In the genomic region with DNA sequence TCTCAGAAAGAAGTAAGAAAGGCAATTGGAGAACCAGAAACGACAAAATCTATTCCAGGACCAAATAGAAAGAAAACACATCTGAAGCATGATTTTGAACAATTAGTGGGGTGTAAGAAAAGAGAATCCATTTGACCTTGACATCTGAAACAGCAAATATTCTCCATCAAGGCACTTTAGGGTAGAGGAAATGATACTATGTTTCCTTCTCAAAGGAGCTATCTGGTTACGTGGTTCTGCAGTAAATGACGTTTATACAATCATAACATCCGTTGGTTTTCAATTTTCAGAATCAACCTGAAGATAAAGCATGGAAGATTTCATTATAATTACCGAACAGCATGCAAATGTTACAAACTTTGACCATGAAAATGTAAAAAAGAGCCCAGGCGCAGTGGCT, we compare ENCODE assay signal across 24 cellular contexts. TPM values are rescaled to one million over a fixed set of nuclear protein-coding genes. Genes with fewer than 3 reads are reported as not detected.
DNase-seq lines count a peak whose midpoint lies in the region; ATAC-seq and TF ChIP-seq lines count a peak whose summit lies in the region.
"Had no signal": no experiment of that assay in that cellular context is flagged by ENCODE, and none has a peak within 500 bp of the region (broad histone marks: within the 10 kb centered on the region; RNA-seq: fewer than 3 reads in every experiment).

No MANE protein-coding gene starts in this region.

- H3K36me3 ChIP-seq in GM06990 (ENCODE audit: control insufficient read depth, insufficient read depth, low read length) = no peaks in the 10 kb centered on the region
- no peaks in the 10 kb centered on the region for H3K36me3 ChIP-seq in Loucy (ENCODE audit: insufficient read depth, low read length)
- no peaks in the 10 kb centered on the region for H3K36me3 ChIP-seq in GM23338 (ENCODE audit: insufficient read depth)
- no peaks in the 10 kb centered on the region for H3K36me3 ChIP-seq in CD8-positive, alpha-beta T cell (ENCODE audit: insufficient read depth, low read length)
- H3K36me3 ChIP-seq: BE2C had no signal

- TF ChIP-seq CTCF in GM06990 (IDR thresholded peaks at IDR 0.05; ENCODE audit: insufficient read depth, low read length, poor library complexity, severe bottlenecking) (no peak), Loucy (conservative IDR thresholded peaks at IDR 0.05; ENCODE audit: low read length) (no peak), GM23338 (conservative IDR thresholded peaks at IDR 0.05; ENCODE audit: low read depth in 2 of 2) (no peak), WTC11 (IDR thresholded peaks at IDR 0.05) (no peak)
- TF ChIP-seq CTCF in CD8-positive, alpha-beta T cell (IDR thresholded peaks at IDR 0.05) = no peak

- no peaks in the 10 kb centered on the region for H3F3A ChIP-seq in Loucy (ENCODE audit: low read depth)
- no peaks in the 10 kb centered on the region for H3F3A ChIP-seq in GM23338 (replicated peaks; ENCODE audit: low read depth)

- H3K4me1 ChIP-seq in Loucy (ENCODE audit: insufficient read depth, low read length, poor library complexity, severe bottlenecking) = no peaks in the 10 kb centered on the region
- no peaks in the 10 kb centered on the region for H3K4me1 ChIP-seq in GM23338 (ENCODE audit: insufficient read depth)
- H3K4me1 ChIP-seq in CD8-positive, alpha-beta T cell (ENCODE audit: insufficient read depth, low read length) = no peaks in the 10 kb centered on the region
- H3K4me1 ChIP-seq: BE2C had no signal

- DNase-seq in activated T-cell treated with anti-CD3 and anti-CD28 coated beads, Interleukin-2, amount 50 U/mL, for 72 hours = no peak
- DNase-seq in activated T-cell treated with anti-CD3 and anti-CD28 coated beads, Interleukin-2, amount 50 U/mL, for 4 hours = no peak
- DNase-seq in GM06990 (ENCODE audit: extremely low read depth, insufficient read length) (peak; percentile 37), GM23338 (ENCODE audit: low spot score) (no peak), WTC11 (ENCODE audit: low spot score) (no peak)
- no peak for DNase-seq in CD8-positive, alpha-beta T cell
- DNase-seq: ACHN; BE2C; Calu3; CD4-positive, alpha-beta memory T cell; DMS79 treated with DMSO at 0.1 percent for 48 hours; EL; GOT3; HFFc6; KG1 had no signal

- peaks cover 18% of the 10 kb centered on the region for H3K27me3 Mint-ChIP-seq in activated T-cell treated with anti-CD3 and anti-CD28 coated beads, Interleukin-2, amount 50 U/mL, for 72 hours (ENCODE audit: low read depth)
- peaks cover 21% of the 10 kb centered on the region for H3K27me3 Mint-ChIP-seq in activated T-cell treated with anti-CD3 and anti-CD28 coated beads, Interleukin-2, amount 50 U/mL, for 4 hours (ENCODE audit: low read depth)
- H3K27me3 Mint-ChIP-seq in GM23338 (ENCODE audit: insufficient read depth, low read depth, poor library complexity) = peaks cover 10% of the 10 kb centered on the region
- peaks cover 16% of the 10 kb centered on the region for H3K27me3 Mint-ChIP-seq in CD8-positive, alpha-beta T cell (ENCODE audit: low read depth)
- H3K27me3 Mint-ChIP-seq in WTC11 (ENCODE audit: low read depth) = no peaks in the 10 kb centered on the region

- no peak overlapping the region for H3K4me2 ChIP-seq in Loucy (ENCODE audit: low read depth, low read length, poor library complexity, severe bottlenecking)
- H3K4me2 ChIP-seq in GM23338 = no peak overlapping the region

- H3K4me1 Mint-ChIP-seq in activated T-cell treated with anti-CD3 and anti-CD28 coated beads, Interleukin-2, amount 50 U/mL, for 72 hours (ENCODE audit: low read depth) = no peaks in the 10 kb centered on the region
- H3K4me1 Mint-ChIP-seq in activated T-cell treated with anti-CD3 and anti-CD28 coated beads, Interleukin-2, amount 50 U/mL, for 4 hours (ENCODE audit: low read depth) = peaks cover 2% of the 10 kb centered on the region
- peaks cover 6% of the 10 kb centered on the region; the same call in 2 of the 3 replicates for H3K4me1 Mint-ChIP-seq in GM23338
- no peaks in the 10 kb centered on the region for H3K4me1 Mint-ChIP-seq in CD8-positive, alpha-beta T cell (ENCODE audit: low read depth)
- H3K4me1 Mint-ChIP-seq in WTC11 = peaks cover 8% of the 10 kb centered on the region

- no peaks in the 10 kb centered on the region for H3K36me3 Mint-ChIP-seq in activated T-cell treated with anti-CD3 and anti-CD28 coated beads, Interleukin-2, amount 50 U/mL, for 72 hours (ENCODE audit: insufficient read depth in 2 of 2)
- H3K36me3 Mint-ChIP-seq in activated T-cell treated with anti-CD3 and anti-CD28 coated beads, Interleukin-2, amount 50 U/mL, for 4 hours (ENCODE audit: insufficient read depth) = no peaks in the 10 kb centered on the region
- H3K36me3 Mint-ChIP-seq in GM23338 (ENCODE audit: low read depth) (no peaks in the 10 kb centered on the region), WTC11 (no peaks in the 10 kb centered on the region)
- H3K36me3 Mint-ChIP-seq in CD8-positive, alpha-beta T cell = no peaks in the 10 kb centered on the region
- H3K36me3 Mint-ChIP-seq: CD14-positive monocyte; CD4-positive, alpha-beta memory T cell had no signal

- H3K9me2 ChIP-seq in Loucy (replicated peaks; ENCODE audit: low read depth, low read length) = no peaks in the 10 kb centered on the region
- H3K9me2 ChIP-seq in GM23338 (ENCODE audit: insufficient read depth) = no peaks in the 10 kb centered on the region

- no peak for ATAC-seq in activated T-cell treated with anti-CD3 and anti-CD28 coated beads, Interleukin-2, amount 50 U/mL, for 72 hours (replicated peaks in 1 of 2)
- no peak for ATAC-seq in activated T-cell treated with anti-CD3 and anti-CD28 coated beads, Interleukin-2, amount 50 U/mL, for 4 hours
- ATAC-seq in GM23338 = no peak
- ATAC-seq in HG02642 (IDR thresholded peaks at IDR 0.05; ENCODE audit: poor library complexity, unreplicated experiment) = no peak
- no peak for ATAC-seq in CD8-positive, alpha-beta T cell
- no peak for ATAC-seq in WTC11
- ATAC-seq: HCT116 had no signal

- no peak overlapping the region for H3K9ac ChIP-seq in Loucy (ENCODE audit: low read depth, low read length, poor library complexity, severe bottlenecking)

- H3K4me3 ChIP-seq in GM06990 (replicated peaks; ENCODE audit: low read depth, low read length) = no peak overlapping the region
- no peak overlapping the region for H3K4me3 ChIP-seq in Loucy (ENCODE audit: low read length, poor library complexity, severe bottlenecking)
- H3K4me3 ChIP-seq in GM23338 = no peak overlapping the region
- no peak overlapping the region for H3K4me3 ChIP-seq in CD8-positive, alpha-beta T cell (ENCODE audit: low read depth, low read length)

- no peaks in the 10 kb centered on the region for H3K9me3 Mint-ChIP-seq in activated T-cell treated with anti-CD3 and anti-CD28 coated beads, Interleukin-2, amount 50 U/mL, for 72 hours
- no peaks in the 10 kb centered on the region for H3K9me3 Mint-ChIP-seq in activated T-cell treated with anti-CD3 and anti-CD28 coated beads, Interleukin-2, amount 50 U/mL, for 4 hours
- no peaks in the 10 kb centered on the region for H3K9me3 Mint-ChIP-seq in GM23338
- H3K9me3 Mint-ChIP-seq in CD8-positive, alpha-beta T cell = no peaks in the 10 kb centered on the region
- peaks cover 4% of the 10 kb centered on the region; the same call in 1 of the 2 replicates for H3K9me3 Mint-ChIP-seq in WTC11
- H3K9me3 Mint-ChIP-seq: CD4-positive, alpha-beta memory T cell; HFFc6 had no signal

- no peaks in the 10 kb centered on the region for H4K20me1 ChIP-seq in Loucy (ENCODE audit: insufficient read depth, low read length, poor library complexity, severe bottlenecking)
- H4K20me1 ChIP-seq in GM23338 (replicated peaks; ENCODE audit: insufficient read depth) = no peaks in the 10 kb centered on the region

- peak overlapping the region; percentile 14 for H3K27ac Mint-ChIP-seq in activated T-cell treated with anti-CD3 and anti-CD28 coated beads, Interleukin-2, amount 50 U/mL, for 72 hours
- no peak overlapping the region for H3K27ac Mint-ChIP-seq in GM23338
- H3K27ac Mint-ChIP-seq in CD8-positive, alpha-beta T cell = no peak overlapping the region
- H3K27ac Mint-ChIP-seq in WTC11 = no peak overlapping the region; the same call in 1 of the 2 replicates
- H3K27ac Mint-ChIP-seq: HFFc6 had no signal

- no peak overlapping the region for H3K27ac ChIP-seq in GM23338 (ENCODE audit: low read depth)
- no peak overlapping the region for H3K27ac ChIP-seq in CD8-positive, alpha-beta T cell (ENCODE audit: low read depth, low read length)

- H2AFZ ChIP-seq in Loucy (ENCODE audit: low read length) = peak overlapping the region; percentile 14; the same call in 1 of the 2 replicates
- H2AFZ ChIP-seq in GM23338 = no peak overlapping the region

- no peaks in the 10 kb centered on the region for H3K27me3 ChIP-seq in GM06990 (replicated peaks; ENCODE audit: control insufficient read depth, insufficient read depth, low read length)
- no peaks in the 10 kb centered on the region for H3K27me3 ChIP-seq in Loucy (ENCODE audit: insufficient read depth, low read length, poor library complexity, severe bottlenecking)
- H3K27me3 ChIP-seq in GM23338 (ENCODE audit: insufficient read depth) = no peaks in the 10 kb centered on the region
- H3K27me3 ChIP-seq in CD8-positive, alpha-beta T cell (ENCODE audit: insufficient read depth, low read length) = no peaks in the 10 kb centered on the region
- H3K27me3 ChIP-seq: BE2C had no signal

- H3K79me2 ChIP-seq in Loucy (ENCODE audit: insufficient read depth, low read length) (no peaks in the 10 kb centered on the region), GM23338 (replicated peaks; ENCODE audit: insufficient read depth) (no peaks in the 10 kb centered on the region)

- intact Hi-C loops in CD8-positive, alpha-beta T cell (cut with DNase I, micrococcal nuclease) = no loop called here

- H3K9me3 ChIP-seq in Loucy (ENCODE audit: insufficient read depth, low read depth, low read length) = no peaks in the 10 kb centered on the region
- H3K9me3 ChIP-seq in CD8-positive, alpha-beta T cell (ENCODE audit: low read length) = no peaks in the 10 kb centered on the region
- H3K9me3 ChIP-seq: BE2C had no signal

- no peak overlapping the region for H3K4me3 Mint-ChIP-seq in activated T-cell treated with anti-CD3 and anti-CD28 coated beads, Interleukin-2, amount 50 U/mL, for 72 hours
- H3K4me3 Mint-ChIP-seq in activated T-cell treated with anti-CD3 and anti-CD28 coated beads, Interleukin-2, amount 50 U/mL, for 4 hours = no peak overlapping the region
- H3K4me3 Mint-ChIP-seq in GM23338 = no peak overlapping the region
- H3K4me3 Mint-ChIP-seq in CD8-positive, alpha-beta T cell = no peak overlapping the region
- no peak overlapping the region for H3K4me3 Mint-ChIP-seq in WTC11
- H3K4me3 Mint-ChIP-seq: CD14-positive monocyte; CD4-positive, alpha-beta memory T cell; HFFc6 had no signal

- CTCF ChIA-PET in CD8-positive, alpha-beta T cell (lab: Charles Lee) = interaction anchor here (1.9 kb wide), 1 partner anchor 10 kb away, joined by 15 read pairs; no protein-coding TSS in a partner anchor
- CTCF ChIA-PET in WTC11 (lab: Charles Lee) = interaction anchor here (0.7 to 2.1 kb wide), 7 partner anchors 10 to 47 kb away, joined by 3 to 21 read pairs (median 5); a partner anchor contains a TSS

- POLR2A ChIA-PET in CD8-positive, alpha-beta T cell (lab: Charles Lee) = no interaction called here
- POLR2A ChIA-PET in WTC11 (lab: Charles Lee) = no interaction called here

RNA-seq across cellular contexts. Expression of a gene that starts 8.2 kb away (rescaled TPM):
- total RNA-seq in activated T-cell treated with anti-CD3 and anti-CD28 coated beads, Interleukin-2, amount 50 U/mL, for 72 hours = under 1 TPM in 1 of 2 donors, not detected in 1; 0.02 TPM
- total RNA-seq in activated T-cell treated with anti-CD3 and anti-CD28 coated beads, Interleukin-2, amount 50 U/mL, for 4 hours = under 1 TPM; 0.05 TPM
- not detected in 2 replicates for total RNA-seq in GM23338 (2014; rRNA removed; shearing (Covaris generic))
- not detected in 2 replicates for polyA plus RNA-seq in GM23338 (2016; fragmentation: Nextera tagmentation; extraction: Ambion mirVana)
- total RNA-seq in CD8-positive, alpha-beta T cell = under 1 TPM; 0.05 to 0.06 TPM
- total RNA-seq in WTC11 (2021) = 0.04 to 0.11 TPM in 2 of 3 replicates, not detected in the other
- total RNA-seq: A172, Calu3, G401, H7, HFFc6, HT-29, LHCN-M2 had no signal
- polyA plus RNA-seq: CD4-positive, alpha-beta memory T cell had no signal

RNA-seq across cellular contexts. Expression of a gene that starts 11.9 kb away (rescaled TPM):
- not detected for total RNA-seq in activated T-cell treated with anti-CD3 and anti-CD28 coated beads, Interleukin-2, amount 50 U/mL, for 72 hours
- total RNA-seq in activated T-cell treated with anti-CD3 and anti-CD28 coated beads, Interleukin-2, amount 50 U/mL, for 4 hours = under 1 TPM in 1 of 3 donors, not detected in 2; 0.08 TPM
- total RNA-seq in GM23338 (2014; rRNA removed; shearing (Covaris generic)) = 6.4 and 6.5 TPM in 2 replicates
- polyA plus RNA-seq in GM23338 (2016; fragmentation: Nextera tagmentation; extraction: Ambion mirVana) = 2.8 and 3.3 TPM in 2 replicates
- total RNA-seq in CD8-positive, alpha-beta T cell = not detected
- 6.3 to 8.5 TPM (median 8.2 TPM) in 3 replicates for total RNA-seq in WTC11 (2021)
- total RNA-seq: A172; Calu3; CD4-positive, alpha-beta memory T cell; G401; HFFc6; HT-29; LHCN-M2 had no signal
- polyA plus RNA-seq: CD14-positive monocyte had no signal

RNA-seq across cellular contexts. Expression of a gene that starts 38.8 kb away (rescaled TPM):
- total RNA-seq in activated T-cell treated with anti-CD3 and anti-CD28 coated beads, Interleukin-2, amount 50 U/mL, for 72 hours = not detected
- total RNA-seq in activated T-cell treated with anti-CD3 and anti-CD28 coated beads, Interleukin-2, amount 50 U/mL, for 4 hours = not detected
- 4.0 and 6.0 TPM in 2 replicates for total RNA-seq in GM23338 (2014; rRNA removed; shearing (Covaris generic))
- polyA plus RNA-seq in GM23338 (2016; fragmentation: Nextera tagmentation; extraction: Ambion mirVana) = 2.4 and 2.8 TPM in 2 replicates
- total RNA-seq in CD8-positive, alpha-beta T cell = not detected
- total RNA-seq in WTC11 (2021) = 5.3 to 7.1 TPM (median 7.0 TPM) in 3 replicates
- total RNA-seq: A172; Calu3; CD4-positive, alpha-beta memory T cell; G401; HT-29 had no signal
- polyA plus RNA-seq: CD14-positive monocyte; CD4-positive, alpha-beta memory T cell had no signal

RNA-seq across cellular contexts. Expression of a gene that starts 46.9 kb away (rescaled TPM):
- 10 to 100 TPM; 26.3 to 35.8 TPM for total RNA-seq in activated T-cell treated with anti-CD3 and anti-CD28 coated beads, Interleukin-2, amount 50 U/mL, for 72 hours
- total RNA-seq in activated T-cell treated with anti-CD3 and anti-CD28 coated beads, Interleukin-2, amount 50 U/mL, for 4 hours = 100 to 1,000 TPM in 1 of 3 donors, 10 to 100 TPM in 2; 63.3 to 102 (median 84.2) TPM
- 79.0 and 86.6 TPM in 2 replicates for total RNA-seq in GM23338 (2014; rRNA removed; shearing (Covaris generic))
- polyA plus RNA-seq in GM23338 (2016; fragmentation: Nextera tagmentation; extraction: Ambion mirVana) = 126 and 131 TPM in 2 replicates
- total RNA-seq in CD8-positive, alpha-beta T cell = 10 to 100 TPM in 1 of 2 experiments, 1 to 10 TPM in 1; 9.6 to 10.7 TPM
- total RNA-seq in WTC11 (2021) = 109 to 129 TPM (median 113 TPM) in 3 replicates

RNA-seq across cellular contexts. Expression of a gene that starts 57.4 kb away (rescaled TPM):
- total RNA-seq in activated T-cell treated with anti-CD3 and anti-CD28 coated beads, Interleukin-2, amount 50 U/mL, for 72 hours = not detected
- total RNA-seq in activated T-cell treated with anti-CD3 and anti-CD28 coated beads, Interleukin-2, amount 50 U/mL, for 4 hours = not detected
- total RNA-seq in GM23338 (2014; rRNA removed; shearing (Covaris generic)) = not detected in 2 replicates
- 0.30 TPM in 1 of 2 replicates, not detected in the other for polyA plus RNA-seq in GM23338 (2016; fragmentation: Nextera tagmentation; extraction: Ambion mirVana)
- not detected for total RNA-seq in CD8-positive, alpha-beta T cell
- total RNA-seq in WTC11 (2021) = not detected in 3 replicates
- total RNA-seq: A172; Calu3; CD4-positive, alpha-beta memory T cell; G401; H7; HFFc6; HT-29; LHCN-M2 had no signal
- polyA plus RNA-seq: CD14-positive monocyte; CD4-positive, alpha-beta memory T cell had no signal
